ENCODE assay signal across 13 cellular contexts in genomic region chr22:47057916-47058585, GRCh38.
"Had no signal": no experiment of that assay in that cellular context is flagged by ENCODE, and none has a peak within 500 bp of the region (broad histone marks: within the 10 kb centered on the region; RNA-seq: fewer than 3 reads in every experiment).

No MANE protein-coding gene starts in this region.

- H3K27me3 ChIP-seq: adrenal gland had no signal

- H3K4me3 ChIP-seq: adrenal gland had no signal

- H3K36me3 ChIP-seq: adrenal gland had no signal

- DNase-seq: activated CD4-positive, alpha-beta T cell treated with anti-CD3 and anti-CD28 coated beads for 1 hour; activated CD4-positive, alpha-beta T cell treated with anti-CD3 and anti-CD28 coated beads, Interleukin-2, amount 50 U/mL, for 48 hours; activated CD8-positive, alpha-beta memory T cell treated with anti-CD3 and anti-CD28 coated beads, Interleukin-2, amount 10 ng/mL, durations not matched to agents 7 days and 5 days; activated gamma-delta T cell treated with Interleukin-2 at 50 U/mL for 16 hours; activated T-cell treated with anti-CD3 and anti-CD28 coated beads, Interleukin-2, amount 50 U/mL, for 4 hours; adrenal gland; dermis blood vessel endothelial cell; hippocampal formation; kidney glomerular epithelial cell; natural killer cell; stimulated activated CD4-positive, alpha-beta T cell treated with anti-CD3 and anti-CD28 coated beads, Interleukin-4, amount 100 ng/mL, for 4 hours had no signal

- H3K27me3 Mint-ChIP-seq: activated CD8-positive, alpha-beta memory T cell treated with anti-CD3 and anti-CD28 coated beads, Interleukin-2, amount 10 ng/mL, durations not matched to agents 7 days and 5 days; central memory CD8-positive, alpha-beta T cell had no signal

- H3K4me1 ChIP-seq: adrenal gland had no signal

- ATAC-seq: activated CD8-positive, alpha-beta memory T cell treated with anti-CD3 and anti-CD28 coated beads, Interleukin-2, amount 10 ng/mL, durations not matched to agents 7 days and 5 days; activated T-cell treated with anti-CD3 and anti-CD28 coated beads, Interleukin-2, amount 50 U/mL, for 4 hours; natural killer cell had no signal

- H3K4me3 Mint-ChIP-seq: activated CD8-positive, alpha-beta memory T cell treated with anti-CD3 and anti-CD28 coated beads, Interleukin-2, amount 10 ng/mL, durations not matched to agents 7 days and 5 days; activated T-cell treated with anti-CD3 and anti-CD28 coated beads, Interleukin-2, amount 50 U/mL, for 4 hours; central memory CD8-positive, alpha-beta T cell; natural killer cell; T-helper 2 cell treated with Interferon-gamma antibody and Interleukin-4, amounts not matched to agents 5 μg/mL and 100 μg/mL, for 36 hours had no signal

- H3K9me3 Mint-ChIP-seq: activated T-cell treated with anti-CD3 and anti-CD28 coated beads, Interleukin-2, amount 50 U/mL, for 4 hours; central memory CD8-positive, alpha-beta T cell; natural killer cell; T-helper 2 cell treated with Interferon-gamma antibody and Interleukin-4, amounts not matched to agents 5 μg/mL and 100 μg/mL, for 36 hours had no signal

- H3K27ac ChIP-seq: adrenal gland had no signal

- H3K9me3 ChIP-seq: adrenal gland had no signal

- H3K27ac Mint-ChIP-seq: activated CD8-positive, alpha-beta memory T cell treated with anti-CD3 and anti-CD28 coated beads, Interleukin-2, amount 10 ng/mL, durations not matched to agents 7 days and 5 days; T-helper 2 cell treated with Interferon-gamma antibody and Interleukin-4, amounts not matched to agents 5 μg/mL and 100 μg/mL, for 36 hours had no signal

- H3K36me3 Mint-ChIP-seq: activated CD8-positive, alpha-beta memory T cell treated with anti-CD3 and anti-CD28 coated beads, Interleukin-2, amount 10 ng/mL, durations not matched to agents 7 days and 5 days had no signal
